ENCODE assay signal across 12 cellular contexts in genomic region chr21:42669069-42669468, GRCh38. TPM values are rescaled to one million over a fixed set of nuclear protein-coding genes. Genes with fewer than 3 reads are reported as not detected.
DNase-seq lines count a peak whose midpoint lies in the region; ATAC-seq, FAIRE-seq and TF ChIP-seq lines count a peak whose summit lies in the region.
"Had no signal": no experiment of that assay in that cellular context is flagged by ENCODE, and none has a peak within 500 bp of the region (broad histone marks: within the 10 kb centered on the region; RNA-seq: fewer than 3 reads in every experiment).

No MANE protein-coding gene starts in this region.

- no peak for ATAC-seq in GM18873 (IDR thresholded peaks at IDR 0.05; ENCODE audit: low FRiP score, unreplicated experiment)

- H3K36me3 Mint-ChIP-seq in brain: peaks cover 12% of the 10 kb centered on the region

- H3K4me3 Mint-ChIP-seq in brain: peak overlapping the region in 1 of 5 experiments; percentile 20

- no peak overlapping the region for H3K9ac ChIP-seq in kidney (ENCODE audit: low read length in 2 of 2)

- H3K4me1 ChIP-seq in kidney (ENCODE audit: control insufficient read depth in 1 of 2, insufficient read depth in 1 of 2, low read depth in 1 of 2, low read length in 2 of 2) (peaks cover 0 to 11% of the 10 kb centered on the region in 2 donors), testis (peaks cover 19% of the 10 kb centered on the region)
- no peaks in the 10 kb centered on the region for H3K4me1 ChIP-seq in effector memory CD4-positive, alpha-beta T cell (ENCODE audit: control insufficient read depth, insufficient read depth, low read length, poor library complexity, severe bottlenecking)

- TF ChIP-seq CTCF in brain (conservative IDR thresholded peaks at IDR 0.05) (no peak), kidney (IDR thresholded peaks at IDR 0.05; ENCODE audit: borderline replicate concordance, extremely low read depth, insufficient read depth) (no peak), testis (IDR thresholded peaks at IDR 0.05) (peak in 1 of 3 experiments; percentile 13)

- DNase-seq in NCI-H748 (lab: John Stamatoyannopoulos, UW; ENCODE audit: unreplicated experiment) (peak; percentile 21), NCI-H748 treated with DMSO at 0.1 percent for 48 hours (lab: John Stamatoyannopoulos, UW) (no peak), kidney (peak; percentile 69), testis (peak; percentile 48), globus pallidus (ENCODE audit: low spot score) (no peak)
- DNase-seq in effector memory CD4-positive, alpha-beta T cell: no peak
- DNase-seq: activated naive CD4-positive, alpha-beta T cell treated with anti-CD3 and anti-CD28 coated beads, Interleukin-2, amount 50 U/mL, for 16 hours; foreskin melanocyte; NCI-H2171 had no signal

- no peaks in the 10 kb centered on the region for H3K27me3 Mint-ChIP-seq in brain

- H3K27ac Mint-ChIP-seq in brain: peak overlapping the region in 4 of 5 experiments; percentile 18 to 92 (median 66)

- WGBS in testis, 2 donors: 19 to 23% methylated on average over 13 of the region's 13 CpGs

- H3K27ac ChIP-seq in kidney (ENCODE audit: low read depth in 2 of 2, low read length in 2 of 2) (no peak overlapping the region), testis (no peak overlapping the region)
- no peak overlapping the region for H3K27ac ChIP-seq in effector memory CD4-positive, alpha-beta T cell (ENCODE audit: insufficient read depth, low read length, poor library complexity, severe bottlenecking)

- FAIRE-seq in kidney (lab: Jason Lieb, UNC): no peak
- FAIRE-seq: H54 had no signal

- no peak overlapping the region for H3K4me3 ChIP-seq in kidney (ENCODE audit: low read length in 2 of 2)
- H3K4me3 ChIP-seq in testis: no peak overlapping the region
- H3K4me3 ChIP-seq in effector memory CD4-positive, alpha-beta T cell (ENCODE audit: insufficient read depth, low read depth, low read length, poor library complexity, severe bottlenecking): no peak overlapping the region

- peaks cover 0 to 2% (median 0%) of the 10 kb centered on the region in 5 experiments for H3K9me3 Mint-ChIP-seq in brain

- H3K4me1 Mint-ChIP-seq in brain: peaks cover 43% of the 10 kb centered on the region

- intact Hi-C loops in kidney (cut with DNase I) (no loop called here), testis (cut with DNase I; ENCODE audit: low total_unique reads) (no loop called here)

- no peak for TF ChIP-seq POLR2A in testis (IDR thresholded peaks at IDR 0.05)

- H3K9me3 ChIP-seq in kidney (ENCODE audit: control insufficient read depth in 1 of 2, low read length in 2 of 2) (no peaks in the 10 kb centered on the region), testis (no peaks in the 10 kb centered on the region)
- H3K9me3 ChIP-seq in effector memory CD4-positive, alpha-beta T cell (ENCODE audit: control insufficient read depth, low read length): no peaks in the 10 kb centered on the region

- H3K27me3 ChIP-seq in testis: no peaks in the 10 kb centered on the region
- H3K27me3 ChIP-seq in effector memory CD4-positive, alpha-beta T cell (replicated peaks; ENCODE audit: control insufficient read depth, insufficient read depth, low read length, poor library complexity, severe bottlenecking): no peaks in the 10 kb centered on the region

- H3K36me3 ChIP-seq in kidney (ENCODE audit: control insufficient read depth in 1 of 2, insufficient read depth in 2 of 2, low read length in 2 of 2) (peaks cover 7 to 9% of the 10 kb centered on the region in 2 donors), testis (ENCODE audit: low read depth, missing control alignments) (no peaks in the 10 kb centered on the region)
- no peaks in the 10 kb centered on the region for H3K36me3 ChIP-seq in effector memory CD4-positive, alpha-beta T cell (ENCODE audit: control insufficient read depth, insufficient read depth, low read length)

RNA-seq across cellular contexts. Expression of gene PDE9A, which starts 15.6 kb away (rescaled TPM):
- polyA plus RNA-seq in brain (ENCODE audit: insufficient read depth, low read depth, low replicate concordance) (19.1 TPM), kidney (ENCODE audit: insufficient read depth, low read depth, low replicate concordance) (30.1 TPM), testis (ENCODE audit: insufficient read depth, low read depth, low replicate concordance) (6.4 TPM)
- total RNA-seq in kidney (39.0 TPM), testis (1 to 10 TPM; 5.7 to 6.3 TPM)

Comparison
In these comparisons a context has a peak if more than half of its experiments do, and no peak if none do; other contexts are left out.
1. DNase-seq: peak in NCI-H748 (single experiment), kidney (single experiment) and testis (single experiment); none in NCI-H748 treated with DMSO at 0.1 percent for 48 hours (single experiment), effector memory CD4-positive, alpha-beta T cell (0 of 3) and globus pallidus (single experiment).